Comparison of ENCODE assay signal across 9 cellular contexts in the genomic region with DNA sequence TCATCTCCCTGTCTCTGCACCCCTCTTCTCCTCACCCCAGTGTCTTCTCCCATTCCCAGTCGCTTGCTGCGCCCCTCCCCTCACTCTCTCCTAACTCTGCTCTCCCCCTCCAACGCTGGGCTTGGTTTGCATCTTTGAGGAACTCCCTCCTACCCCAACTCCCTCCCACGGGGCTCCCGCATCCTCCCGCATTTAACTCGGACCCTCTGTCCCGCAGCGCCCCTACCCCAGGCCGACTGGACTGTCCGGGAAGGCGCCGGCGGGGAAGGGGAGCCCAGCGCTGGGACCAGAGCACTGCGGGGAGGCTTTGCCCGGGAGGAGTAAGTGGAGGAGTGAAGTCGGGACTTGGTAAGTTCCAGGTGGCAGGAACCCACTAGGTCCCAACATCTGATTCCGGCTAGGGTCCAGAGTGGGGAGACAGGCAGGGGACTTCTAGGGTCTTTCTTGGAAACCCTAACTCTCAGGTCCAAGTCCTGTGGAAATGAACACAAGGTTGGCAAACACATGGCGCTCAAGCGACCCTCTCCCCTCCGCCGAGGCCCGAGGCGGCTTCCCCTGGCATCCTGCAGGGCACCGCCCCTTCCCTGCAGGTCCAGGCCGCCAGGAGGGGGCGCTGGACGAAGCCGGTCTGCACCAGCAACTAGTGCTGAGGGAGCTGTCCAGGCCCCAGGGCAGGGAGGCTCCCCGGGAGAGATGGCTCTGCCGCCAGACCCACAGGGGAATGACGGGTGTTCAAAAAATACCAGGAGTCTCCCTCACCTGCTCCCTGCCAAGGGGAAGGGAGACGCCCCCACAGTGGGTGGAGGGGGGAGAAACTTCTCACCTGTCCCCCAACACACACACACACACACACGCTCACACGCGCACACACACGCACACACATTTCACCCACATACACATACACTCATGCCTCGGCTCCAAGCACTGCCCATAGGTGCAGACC. TPM values are rescaled to one million over a fixed set of nuclear protein-coding genes. Genes with fewer than 3 reads are reported as not detected.
DNase-seq lines count a peak whose midpoint lies in the region; ATAC-seq and TF ChIP-seq lines count a peak whose summit lies in the region.
"Had no signal": no experiment of that assay in that cellular context is flagged by ENCODE, and none has a peak within 500 bp of the region (broad histone marks: within the 10 kb centered on the region; RNA-seq: fewer than 3 reads in every experiment).

No MANE protein-coding gene starts in this region.

- CTCF ChIA-PET in CD4-positive, alpha-beta T cell (lab: Charles Lee) = interaction anchor here (0.9 kb wide), 1 partner anchor 8 kb away, joined by 3 read pairs; no protein-coding TSS in a partner anchor
- CTCF ChIA-PET in Panc1 (lab: Charles Lee) = no interaction called here

- in situ Hi-C loops in Panc1 (cut with HindIII; ENCODE audit: low pct_unique_long_range_greater_than_20kb, low sequenced_read_pairs) = no loop called here

- no CpG with 5 or more reads among the region's 39 CpGs for WGBS in H9 (ENCODE audit: extremely low coverage, insufficient read length, low lambda C conversion rate)

- H2BK15ac ChIP-seq in H9 (ENCODE audit: low read depth, low read length) = no peak overlapping the region

- no peak overlapping the region for H3K14ac ChIP-seq in H9 (ENCODE audit: insufficient read depth, low read length)

- H3K9me3 Mint-ChIP-seq in CD4-positive, alpha-beta T cell = no peaks in the 10 kb centered on the region
- H3K9me3 Mint-ChIP-seq in H9 = no peaks in the 10 kb centered on the region; a peak in 1 of 5 replicates
- H3K9me3 Mint-ChIP-seq: IgD-negative memory B cell had no signal

- DNase-seq in CD4-positive, alpha-beta T cell = peak; percentile 33 to 66 (median 51)
- peak; percentile 92 for DNase-seq in H9
- no peak for DNase-seq in Panc1 (ENCODE audit: low read depth, low spot score)
- peak; percentile 34 for DNase-seq in activated gamma-delta T cell (lab: John Stamatoyannopoulos, UW)
- peak; percentile 66 for DNase-seq in Right ventricle myocardium superior
- peak; percentile 79 for DNase-seq in retina

- H2BK12ac ChIP-seq in H9 (ENCODE audit: insufficient read length, low read depth, low read length) = no peak overlapping the region

- BruUV-seq in Panc1 (replicated peaks; lab: Mats Ljungman, UMichigan) = no TSS peak

- H4K20me1 ChIP-seq in H9 (ENCODE audit: control insufficient read depth, insufficient read depth, insufficient read length) = no peaks in the 10 kb centered on the region

- peaks cover 35% of the 10 kb centered on the region for H3K27me3 Mint-ChIP-seq in CD4-positive, alpha-beta T cell
- peaks cover 51% of the 10 kb centered on the region for H3K27me3 Mint-ChIP-seq in H9 (ENCODE audit: low read depth)

- POLR2A ChIA-PET in CD4-positive, alpha-beta T cell (lab: Charles Lee) = no interaction called here
- POLR2A ChIA-PET in Panc1 (lab: Charles Lee) = no interaction called here

- H2BK20ac ChIP-seq in H9 (ENCODE audit: low read depth, low read length, poor library complexity, severe bottlenecking) = no peak overlapping the region

- TF ChIP-seq CTCF in CD4-positive, alpha-beta T cell (IDR thresholded peaks at IDR 0.05) = peak; percentile 47
- TF ChIP-seq CTCF in H9 (conservative IDR thresholded peaks at IDR 0.05) (peak; percentile 99), Panc1 (IDR thresholded peaks at IDR 0.05) (peak; percentile 76)

- H3K18ac ChIP-seq in H9 (ENCODE audit: insufficient read length, low read depth, low read length) = no peak overlapping the region

- no peaks in the 10 kb centered on the region for H3K36me3 ChIP-seq in Panc1 (ENCODE audit: control insufficient read depth, insufficient read depth, low read length)

- H3K36me3 Mint-ChIP-seq in CD4-positive, alpha-beta T cell (ENCODE audit: low read depth) = no peaks in the 10 kb centered on the region
- H3K36me3 Mint-ChIP-seq in H9 (ENCODE audit: insufficient read depth in 1 of 3, low read depth in 3 of 3) = no peaks in the 10 kb centered on the region; a peak in 1 of 7 replicates
- H3K36me3 Mint-ChIP-seq: IgD-negative memory B cell had no signal

- no peak overlapping the region for H3K56ac ChIP-seq in H9 (ENCODE audit: insufficient read length, low read depth, low read length)

- no peak overlapping the region for H3K27ac Mint-ChIP-seq in CD4-positive, alpha-beta T cell
- H3K27ac Mint-ChIP-seq in H9 = peak overlapping the region in 1 of 3 experiments; percentile 54; a peak in 1 of 7 replicates

- no peak overlapping the region for H3K9ac ChIP-seq in H9 (ENCODE audit: extremely low read depth, insufficient read length, low read length)

- no peak overlapping the region for H2AK5ac ChIP-seq in H9 (ENCODE audit: insufficient read length, low read length)

- H3K4me1 ChIP-seq in H9 (ENCODE audit: insufficient read depth, low read length) (no peaks in the 10 kb centered on the region), Panc1 (ENCODE audit: control insufficient read depth, insufficient read depth, low read length) (no peaks in the 10 kb centered on the region)

- H3K27ac ChIP-seq in CD4-positive, alpha-beta T cell (ENCODE audit: low read depth, low read length) = no peak overlapping the region
- H3K27ac ChIP-seq in H9 (ENCODE audit: insufficient read length, low read depth, low read length) = no peak overlapping the region
- H3K27ac ChIP-seq in Panc1 (ENCODE audit: low read length) = no peak overlapping the region

- ATAC-seq in CD4-positive, alpha-beta T cell (ENCODE audit: poor library complexity) = peak; percentile 74
- ATAC-seq in Panc1 = peak; percentile 72
- peak; percentile 76 for ATAC-seq in Right ventricle myocardium superior (ENCODE audit: poor library complexity)
- no peak for ATAC-seq in GM18858 (IDR thresholded peaks at IDR 0.05; ENCODE audit: unreplicated experiment)
- ATAC-seq in HG02623 (IDR thresholded peaks at IDR 0.05; ENCODE audit: unreplicated experiment) = no peak

- H3K4me3 ChIP-seq in Panc1 (ENCODE audit: low read depth in 2 of 2, low read length in 2 of 2) = no peak overlapping the region

- no peak overlapping the region for H3K4me3 Mint-ChIP-seq in CD4-positive, alpha-beta T cell
- H3K4me3 Mint-ChIP-seq in H9 = peak overlapping the region; percentile 83 to 88

- H3K27me3 ChIP-seq in CD4-positive, alpha-beta T cell (ENCODE audit: control insufficient read depth, insufficient read depth, low read length) = peaks cover 32% of the 10 kb centered on the region
- H3K27me3 ChIP-seq in H9 (ENCODE audit: insufficient read depth, low read length) = no peaks in the 10 kb centered on the region; the same call in 1 of the 2 replicates
- no peaks in the 10 kb centered on the region for H3K27me3 ChIP-seq in Panc1 (ENCODE audit: control insufficient read depth, insufficient read depth, low read length)

- H3K4ac ChIP-seq in H9 (ENCODE audit: low read depth, low read length) = no peak overlapping the region

- H3K4me1 Mint-ChIP-seq in CD4-positive, alpha-beta T cell (ENCODE audit: low read depth) = no peaks in the 10 kb centered on the region
- peaks cover 13 to 14% of the 10 kb centered on the region in 2 experiments for H3K4me1 Mint-ChIP-seq in H9

- H2BK120ac ChIP-seq in H9 (ENCODE audit: low read depth, low read length, poor library complexity, severe bottlenecking) = no peak overlapping the region

- peak overlapping the region; percentile 66 for H3K4me2 ChIP-seq in H9 (ENCODE audit: insufficient read depth, insufficient read length, low read length)

- H4K8ac ChIP-seq in H9 (replicated peaks; ENCODE audit: insufficient read length, low read depth, low read length) = no peak overlapping the region

- H2BK5ac ChIP-seq in H9 (ENCODE audit: insufficient read length, low read length) = no peak overlapping the region

- no peak overlapping the region for H4K5ac ChIP-seq in H9 (ENCODE audit: insufficient read length, low read depth, low read length)

- no peaks in the 10 kb centered on the region for H3K79me1 ChIP-seq in H9 (ENCODE audit: insufficient read depth, low read depth, low read length, poor library complexity, severe bottlenecking)

- no peak overlapping the region for H2AFZ ChIP-seq in H9 (ENCODE audit: low read length)

- no peak overlapping the region for H3K23ac ChIP-seq in H9 (ENCODE audit: insufficient read length, low read depth, low read length)

- H3K79me2 ChIP-seq in H9 (ENCODE audit: insufficient read depth, low read length) = no peaks in the 10 kb centered on the region

- no peaks in the 10 kb centered on the region for H3K9me3 ChIP-seq in CD4-positive, alpha-beta T cell (ENCODE audit: control insufficient read depth, low read length)
- no peaks in the 10 kb centered on the region for H3K9me3 ChIP-seq in H9 (ENCODE audit: control insufficient read depth, low read depth, low read length)
- no peaks in the 10 kb centered on the region for H3K9me3 ChIP-seq in Panc1 (ENCODE audit: control insufficient read depth, insufficient read depth, low read depth, low read length)

- intact Hi-C loops in CD4-positive, alpha-beta T cell (cut with DNase I, micrococcal nuclease) = loop anchor here (2.0 to 5.0 kb wide), 4 partner anchors 148 to 447 kb away; no protein-coding TSS in a partner anchor
- intact Hi-C loops in Panc1 (cut with micrococcal nuclease; ENCODE audit: unreplicated experiment) = loop anchor here (5.0 kb wide), 1 partner anchor 207 kb away; no protein-coding TSS in a partner anchor
- intact Hi-C loops in Right ventricle myocardium superior (cut with DNase I) = no loop called here

- no peak overlapping the region for H4K91ac ChIP-seq in H9 (ENCODE audit: insufficient read length, low read depth, low read length)

- no peak overlapping the region for H3T11ph ChIP-seq in H9 (ENCODE audit: low read length)

- peaks cover 7% of the 10 kb centered on the region for H3K23me2 ChIP-seq in H9 (ENCODE audit: insufficient read length, low read depth, low read length, poor library complexity, severe bottlenecking)

RNA-seq across cellular contexts. Expression of a gene that starts 53.2 kb away (rescaled TPM):
- total RNA-seq in CD4-positive, alpha-beta T cell = not detected
- total RNA-seq in H9 (2021) = 16.3 and 19.2 TPM in 2 replicates
- not detected for total RNA-seq in Panc1 (2021; ENCODE audit: unreplicated experiment)
- not detected for polyA plus RNA-seq in Panc1 (2012; ENCODE audit: insufficient read length)
- not detected for total RNA-seq in Right ventricle myocardium superior
- polyA plus RNA-seq: IgD-negative memory B cell had no signal

Comparison
In these comparisons a context has a peak if more than half of its experiments do, and no peak if none do; other contexts are left out.
1. ATAC-seq: peak in CD4-positive, alpha-beta T cell (single experiment), Panc1 (single experiment) and Right ventricle myocardium superior (single experiment); none in GM18858 (single experiment) and HG02623 (single experiment).
2. CTCF ChIP-seq: peak in every context shown above with its lines; median percentile 99 in H9; 76 in Panc1; 47 in CD4-positive, alpha-beta T cell.
3. RNA of a gene that starts 53.2 kb away (total RNA-seq): 16.3 to 19.2 TPM in H9; not detected in CD4-positive, alpha-beta T cell, not detected in Panc1 (single experiment) and not detected in Right ventricle myocardium superior (single experiment); every median in the first group is over 10 times any median in the second.